Comparison of ENCODE assay signal across 24 cellular contexts in the genomic region with DNA sequence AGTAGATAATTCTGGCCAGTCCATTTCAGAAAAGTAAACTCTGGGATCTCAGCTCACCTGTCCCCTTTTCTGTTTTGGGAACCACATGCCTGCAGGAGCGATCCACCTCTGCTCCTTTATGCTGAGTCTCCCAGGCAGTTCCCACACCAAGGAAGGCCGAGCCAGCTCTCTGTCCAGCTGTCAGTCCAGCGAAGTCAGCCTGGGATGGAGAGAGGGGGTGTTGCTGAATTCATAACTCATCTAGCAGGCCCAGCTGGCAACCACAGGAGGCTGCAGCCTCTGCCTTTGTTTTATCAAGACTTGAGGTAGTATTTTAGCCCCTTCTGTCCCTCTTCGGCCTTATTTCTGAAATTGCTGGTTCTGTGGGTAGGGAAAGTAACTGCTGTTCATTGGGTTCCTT.
DNase-seq lines count a peak whose midpoint lies in the region; ATAC-seq and TF ChIP-seq lines count a peak whose summit lies in the region.
"Had no signal": no experiment of that assay in that cellular context is flagged by ENCODE, and none has a peak within 500 bp of the region (broad histone marks: within the 10 kb centered on the region; RNA-seq: fewer than 3 reads in every experiment).

No MANE protein-coding gene starts in this region.

- H3K4me1 Mint-ChIP-seq in CD4-positive, CD25-positive, alpha-beta regulatory T cell: peaks cover 12 to 57% (median 42%) of the 10 kb centered on the region in 4 donors
- peaks cover 58 to 78% of the 10 kb centered on the region in 2 donors for H3K4me1 Mint-ChIP-seq in natural killer cell

- no peak overlapping the region for H3K27ac ChIP-seq in CD4-positive, CD25-positive, alpha-beta regulatory T cell (ENCODE audit: insufficient read depth, low read length, poor library complexity, severe bottlenecking)
- H3K27ac ChIP-seq: lower lobe of right lung, parathyroid adenoma, right atrium auricular region, SK-N-MC, spleen, tibial artery had no signal

- H3K36me3 Mint-ChIP-seq in CD4-positive, CD25-positive, alpha-beta regulatory T cell: no peaks in the 10 kb centered on the region
- no peaks in the 10 kb centered on the region for H3K36me3 Mint-ChIP-seq in natural killer cell
- H3K36me3 Mint-ChIP-seq: IgD-negative memory B cell, WTC11 had no signal

- no peaks in the 10 kb centered on the region for H3K27me3 ChIP-seq in CD4-positive, CD25-positive, alpha-beta regulatory T cell (ENCODE audit: control insufficient read depth, insufficient read depth, low read length)
- H3K27me3 ChIP-seq: BE2C, right atrium auricular region, tibial artery had no signal

- H3K4me3 ChIP-seq in CD4-positive, CD25-positive, alpha-beta regulatory T cell (ENCODE audit: low read depth, low read length): no peak overlapping the region
- H3K4me3 ChIP-seq: lower lobe of right lung, right atrium auricular region, SK-N-MC, spleen, tibial artery had no signal

- H3K27ac Mint-ChIP-seq in CD4-positive, CD25-positive, alpha-beta regulatory T cell: peak overlapping the region in 2 of 3 donors; percentile 80 to 99
- H3K27ac Mint-ChIP-seq in natural killer cell: peak overlapping the region; percentile 97 to 98
- H3K27ac Mint-ChIP-seq: IgD-negative memory B cell, WTC11 had no signal

- ATAC-seq in CD4-positive, CD25-positive, alpha-beta regulatory T cell (ENCODE audit: low read depth in 2 of 2): no peak
- ATAC-seq in natural killer cell: no peak
- ATAC-seq in HG03175 (IDR thresholded peaks at IDR 0.05; ENCODE audit: unreplicated experiment): no peak
- ATAC-seq: lower lobe of right lung, WTC11 had no signal

- H3K9me3 ChIP-seq in CD4-positive, CD25-positive, alpha-beta regulatory T cell (ENCODE audit: control insufficient read depth in 2 of 2, low read length in 2 of 2): no peaks in the 10 kb centered on the region
- H3K9me3 ChIP-seq: BE2C, lower lobe of right lung, right atrium auricular region, spleen, tibial artery had no signal

- no peak overlapping the region for H3K4me3 Mint-ChIP-seq in CD4-positive, CD25-positive, alpha-beta regulatory T cell
- no peak overlapping the region for H3K4me3 Mint-ChIP-seq in natural killer cell
- H3K4me3 Mint-ChIP-seq: IgD-negative memory B cell, WTC11 had no signal

- H3K36me3 ChIP-seq in CD4-positive, CD25-positive, alpha-beta regulatory T cell (ENCODE audit: control insufficient read depth, insufficient read depth, low read length): no peaks in the 10 kb centered on the region
- H3K36me3 ChIP-seq: BE2C, lower lobe of right lung, right atrium auricular region, spleen, tibial artery had no signal

- TF ChIP-seq CTCF in natural killer cell (IDR thresholded peaks at IDR 0.05): no peak

- H3K9me3 Mint-ChIP-seq in CD4-positive, CD25-positive, alpha-beta regulatory T cell: peaks cover 0 to 4% (median 0%) of the 10 kb centered on the region in 7 donors
- no peaks in the 10 kb centered on the region for H3K9me3 Mint-ChIP-seq in natural killer cell

- peaks cover 35% of the 10 kb centered on the region for H3K4me1 ChIP-seq in CD4-positive, CD25-positive, alpha-beta regulatory T cell (ENCODE audit: control insufficient read depth, insufficient read depth, low read length, poor library complexity, severe bottlenecking)
- H3K4me1 ChIP-seq: parathyroid adenoma, tibial artery had no signal

- DNase-seq in CD4-positive, CD25-positive, alpha-beta regulatory T cell: no peak
- DNase-seq in LHCN-M2 (ENCODE audit: low read depth): peak; percentile 77
- DNase-seq in brain pericyte (ENCODE audit: low read depth, low spot score): peak; percentile 31
- DNase-seq in natural killer cell: no peak
- DNase-seq in Kasumi-1 (lab: John Stamatoyannopoulos, UW): no peak
- DNase-seq in activated CD4-positive, CD25-positive, alpha-beta regulatory T cell treated with anti-CD3 and anti-CD28 coated beads, Interleukin-2, amount 50 U/mL, for 72 hours: no peak
- no peak for DNase-seq in HT-29 (ENCODE audit: low spot score)
- DNase-seq: activated CD4-positive, alpha-beta T cell treated with anti-CD3 and anti-CD28 coated beads, Interleukin-2, amount 50 U/mL, for 1 hour; activated naive CD4-positive, alpha-beta T cell; BE2C; DMS53; GF-D8; lower lobe of right lung; NCI-H1092; NCI-H1694 treated with DMSO at 0.1 percent for 48 hours; spleen; stimulated activated CD4-positive, alpha-beta T cell treated with anti-CD3 and anti-CD28 coated beads, Interleukin-2, amount 100 ng/mL, for 24 hours; tibial artery had no signal

- intact Hi-C loops in natural killer cell (cut with micrococcal nuclease): loop anchor here (5.0 kb wide), 1 partner anchor 310 kb away; no protein-coding TSS in a partner anchor

- H3K27me3 Mint-ChIP-seq in CD4-positive, CD25-positive, alpha-beta regulatory T cell: no peaks in the 10 kb centered on the region
- H3K27me3 Mint-ChIP-seq in natural killer cell (ENCODE audit: low read depth in 2 of 2): no peaks in the 10 kb centered on the region

Comparison
In these comparisons a context has a peak if more than half of its experiments do, and no peak if none do; other contexts are left out.
1. DNase-seq: peak in LHCN-M2 (single experiment) and brain pericyte (single experiment); none in CD4-positive, CD25-positive, alpha-beta regulatory T cell (0 of 3), natural killer cell (single experiment), Kasumi-1 (0 of 2), activated CD4-positive, CD25-positive, alpha-beta regulatory T cell treated with anti-CD3 and anti-CD28 coated beads, Interleukin-2, amount 50 U/mL, for 72 hours (single experiment) and HT-29 (single experiment).